Comparison of ENCODE assay signal across 20 cellular contexts in the genomic region with DNA sequence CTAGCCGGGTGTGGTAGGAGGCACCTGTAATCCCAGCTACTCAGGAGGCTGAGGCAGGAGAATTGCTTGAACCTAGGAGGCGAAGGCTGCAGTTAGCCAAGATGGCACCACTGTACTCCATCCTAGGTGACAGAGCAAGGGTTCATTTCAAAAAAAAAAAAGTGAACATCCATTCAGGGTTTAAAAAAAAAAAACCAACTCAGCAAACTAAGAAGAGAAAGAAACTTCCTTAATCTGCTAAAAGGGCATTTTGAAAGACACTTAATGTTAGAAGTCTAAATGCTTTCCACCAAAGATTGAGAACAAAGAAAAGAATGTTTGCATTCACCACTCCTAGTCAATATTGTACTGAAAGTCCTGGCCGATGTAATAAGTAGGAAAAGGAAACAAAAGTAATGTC. TPM values are rescaled to one million over a fixed set of nuclear protein-coding genes. Genes with fewer than 3 reads are reported as not detected.
A peak's percentile ranks its signal among the peaks of the same experiment; 100 is the strongest.
DNase-seq lines count a peak whose midpoint lies in the region; ATAC-seq, FAIRE-seq and TF ChIP-seq lines count a peak whose summit lies in the region.
"Had no signal": no experiment of that assay in that cellular context is flagged by ENCODE, and none has a peak within 500 bp of the region (broad histone marks: within the 10 kb centered on the region; RNA-seq: fewer than 3 reads in every experiment).

No MANE protein-coding gene starts in this region.

- BruUV-seq in PC-3 (replicated peaks; lab: Mats Ljungman, UMichigan) = no TSS peak

- no peak for TF ChIP-seq EP300 in stomach (IDR thresholded peaks at IDR 0.05)

- H3K27ac ChIP-seq in stomach = peak overlapping the region; percentile 11 to 79 (median 64)
- H3K27ac ChIP-seq in PC-3 (ENCODE audit: low read length) = no peak overlapping the region
- H3K27ac ChIP-seq: RWPE1 had no signal

- no peaks in the 10 kb centered on the region for H3F3A ChIP-seq in PC-3 (ENCODE audit: low read length, unreplicated experiment)

- peak overlapping the region; percentile 34 for H3K27ac Mint-ChIP-seq in activated naive CD4-positive, alpha-beta T cell treated with anti-CD3 and anti-CD28 coated beads for 36 hours
- H3K27ac Mint-ChIP-seq in activated naive CD8-positive, alpha-beta T cell treated with anti-CD3 and anti-CD28 coated beads for 36 hours = peak overlapping the region; percentile 35
- H3K27ac Mint-ChIP-seq: T-helper 1 cell treated with Interleukin-12 subunit alpha and Interleukin-12 subunit beta and Interleukin-4 antibody, amounts not matched to agents 30 μg/mL and 1 μg/mL, for 36 hours had no signal

- CTCF ChIA-PET in activated naive CD4-positive, alpha-beta T cell treated with anti-CD3 and anti-CD28 coated beads for 36 hours (lab: Charles Lee) = no interaction called here
- CTCF ChIA-PET in PC-3 (lab: Charles Lee) = no interaction called here

- H3K4me1 ChIP-seq in stomach = peaks cover 0 to 11% (median 6%) of the 10 kb centered on the region in 4 donors
- H3K4me1 ChIP-seq in PC-3 (ENCODE audit: insufficient read depth, low read length) = no peaks in the 10 kb centered on the region
- H3K4me1 ChIP-seq: BE2C had no signal

- H3K36me3 ChIP-seq in stomach (no peaks in the 10 kb centered on the region), PC-3 (ENCODE audit: low read depth, low read length) (no peaks in the 10 kb centered on the region)
- H3K36me3 ChIP-seq: BE2C had no signal

- no peaks in the 10 kb centered on the region for H3K27me3 Mint-ChIP-seq in activated naive CD4-positive, alpha-beta T cell treated with anti-CD3 and anti-CD28 coated beads for 36 hours (ENCODE audit: low read depth)
- no peaks in the 10 kb centered on the region for H3K27me3 Mint-ChIP-seq in activated naive CD8-positive, alpha-beta T cell treated with anti-CD3 and anti-CD28 coated beads for 36 hours

- H2AFZ ChIP-seq in PC-3 (ENCODE audit: low read length) = no peak overlapping the region

- POLR2A ChIA-PET in PC-3 (lab: Charles Lee; ENCODE audit: unreplicated experiment) = no interaction called here

- no peak overlapping the region for H3K4me2 ChIP-seq in PC-3 (ENCODE audit: low read length)

- no peak overlapping the region for H3K9ac ChIP-seq in PC-3 (ENCODE audit: low read length)

- H3K4me3 ChIP-seq in stomach (no peak overlapping the region), PC-3 (ENCODE audit: low read length) (no peak overlapping the region)

- peak; percentile 3 for DNase-seq in activated naive CD4-positive, alpha-beta T cell treated with anti-CD3 and anti-CD28 coated beads for 36 hours
- no peak for DNase-seq in activated naive CD4-positive, alpha-beta T cell treated with anti-CD3 and anti-CD28 coated beads, Interleukin-2, amount 50 U/mL, for 16 hours
- DNase-seq in H54 (ENCODE audit: insufficient read length, low spot score) = no peak
- DNase-seq in activated naive CD8-positive, alpha-beta T cell treated with anti-CD3 and anti-CD28 coated beads for 36 hours = no peak
- DNase-seq in stomach = peak; percentile 20
- DNase-seq in GM19238 (ENCODE audit: insufficient read length, low spot score) = no peak
- DNase-seq in PC-3 = no peak
- DNase-seq: BE2C, COR-L47, DMS153, IMR-90, NCI-H1694 treated with DMSO at 0.1 percent for 48 hours, NCI-H2081 treated with DMSO at 0.1 percent for 48 hours, NCI-H446, NCI-H526 had no signal

- no peaks in the 10 kb centered on the region for H3K9me2 ChIP-seq in PC-3 (replicated peaks; ENCODE audit: low read length)

- intact Hi-C loops in activated naive CD4-positive, alpha-beta T cell treated with anti-CD3 and anti-CD28 coated beads for 36 hours (cut with micrococcal nuclease) = no loop called here
- intact Hi-C loops in stomach (cut with DNase I; ENCODE audit: low total_unique reads) = no loop called here
- intact Hi-C loops in PC-3 (cut with micrococcal nuclease) = no loop called here

- no peaks in the 10 kb centered on the region for H3K79me2 ChIP-seq in PC-3 (ENCODE audit: low read length)

- no peaks in the 10 kb centered on the region for H4K20me1 ChIP-seq in PC-3 (ENCODE audit: low read length)

- TF ChIP-seq CTCF in stomach (IDR thresholded peaks at IDR 0.05) (no peak), PC-3 (conservative IDR thresholded peaks at IDR 0.05; ENCODE audit: low read depth, low read length) (no peak)

- peaks cover 50% of the 10 kb centered on the region for H3K4me1 Mint-ChIP-seq in activated naive CD4-positive, alpha-beta T cell treated with anti-CD3 and anti-CD28 coated beads for 36 hours (ENCODE audit: low read depth)
- peaks cover 38% of the 10 kb centered on the region for H3K4me1 Mint-ChIP-seq in activated naive CD8-positive, alpha-beta T cell treated with anti-CD3 and anti-CD28 coated beads for 36 hours

- no peaks in the 10 kb centered on the region for H3K9me3 Mint-ChIP-seq in activated naive CD4-positive, alpha-beta T cell treated with anti-CD3 and anti-CD28 coated beads for 36 hours
- peaks cover 2% of the 10 kb centered on the region for H3K9me3 Mint-ChIP-seq in activated naive CD8-positive, alpha-beta T cell treated with anti-CD3 and anti-CD28 coated beads for 36 hours
- H3K9me3 Mint-ChIP-seq: T-helper 1 cell treated with Interleukin-12 subunit alpha and Interleukin-12 subunit beta and Interleukin-4 antibody, amounts not matched to agents 30 μg/mL and 1 μg/mL, for 36 hours had no signal

- H3K9me3 ChIP-seq in stomach = no peaks in the 10 kb centered on the region
- no peaks in the 10 kb centered on the region for H3K9me3 ChIP-seq in PC-3 (ENCODE audit: low read length)
- H3K9me3 ChIP-seq: BE2C had no signal

- WGBS in stomach, 5 donors = 37 to 71% (median 47%) methylated on average over 3 of the region's 3 CpGs

- peak; percentile 20 for FAIRE-seq in H54 (lab: Jason Lieb, UNC)
- FAIRE-seq: GM12891, H1, HTR-8/SVneo had no signal

- no peak for ATAC-seq in PC-3

- H3K27me3 ChIP-seq in stomach = no peaks in the 10 kb centered on the region
- H3K27me3 ChIP-seq in PC-3 (ENCODE audit: low read length) = no peaks in the 10 kb centered on the region
- H3K27me3 ChIP-seq: BE2C had no signal

- H3K4me3 Mint-ChIP-seq in activated naive CD4-positive, alpha-beta T cell treated with anti-CD3 and anti-CD28 coated beads for 36 hours = no peak overlapping the region
- H3K4me3 Mint-ChIP-seq in activated naive CD8-positive, alpha-beta T cell treated with anti-CD3 and anti-CD28 coated beads for 36 hours = no peak overlapping the region
- H3K4me3 Mint-ChIP-seq: T-helper 1 cell treated with Interleukin-12 subunit alpha and Interleukin-12 subunit beta and Interleukin-4 antibody, amounts not matched to agents 30 μg/mL and 1 μg/mL, for 36 hours had no signal

- H3K36me3 Mint-ChIP-seq in activated naive CD4-positive, alpha-beta T cell treated with anti-CD3 and anti-CD28 coated beads for 36 hours (ENCODE audit: low read depth) = peaks cover 6% of the 10 kb centered on the region
- peaks cover 15% of the 10 kb centered on the region for H3K36me3 Mint-ChIP-seq in activated naive CD8-positive, alpha-beta T cell treated with anti-CD3 and anti-CD28 coated beads for 36 hours

- no peak for TF ChIP-seq POLR2A in H54 (IDR thresholded peaks at IDR 0.05; ENCODE audit: low read depth, low read length)
- no peak for TF ChIP-seq POLR2A in stomach (IDR thresholded peaks at IDR 0.05)

RNA-seq across cellular contexts. Expression of a gene that starts 7.1 kb away (rescaled TPM):
- 10 to 100 TPM; 79.7 to 82.1 TPM for total RNA-seq in activated naive CD4-positive, alpha-beta T cell treated with anti-CD3 and anti-CD28 coated beads for 36 hours
- total RNA-seq in activated naive CD8-positive, alpha-beta T cell treated with anti-CD3 and anti-CD28 coated beads for 36 hours = 100 to 1,000 TPM; 169 to 170 TPM
- total RNA-seq in stomach (10 to 100 TPM in 4 of 5 donors, 1 to 10 TPM in 1; 3.8 to 79.7 (median 69.4) TPM), PC-3 (2014; rRNA removed) (241 and 258 TPM in 2 replicates)
- 10 to 100 TPM; 58.0 to 75.6 (median 62.3) TPM for polyA plus RNA-seq in stomach

RNA-seq across cellular contexts. Expression of a gene that starts 29.4 kb away (rescaled TPM):
- 1 to 10 TPM; 3.1 to 3.8 TPM for total RNA-seq in activated naive CD4-positive, alpha-beta T cell treated with anti-CD3 and anti-CD28 coated beads for 36 hours
- 1 to 10 TPM; 7.0 to 8.0 TPM for total RNA-seq in activated naive CD8-positive, alpha-beta T cell treated with anti-CD3 and anti-CD28 coated beads for 36 hours
- total RNA-seq in stomach = 1,000 to 10,000 TPM in 1 of 5 donors, 100 to 1,000 TPM in 3, 10 to 100 TPM in 1; 90.2 to 7,510 (median 472) TPM
- polyA plus RNA-seq in stomach = 10 to 100 TPM in 1 of 3 donors, 1 to 10 TPM in 2; 6.5 to 11.9 (median 8.4) TPM
- total RNA-seq in PC-3 (2014; rRNA removed) = 0.52 and 0.80 TPM in 2 replicates

RNA-seq across cellular contexts. Expression of a gene that starts 33.0 kb away (rescaled TPM):
- 1 to 10 TPM; 1.6 to 2.3 TPM for total RNA-seq in activated naive CD4-positive, alpha-beta T cell treated with anti-CD3 and anti-CD28 coated beads for 36 hours
- total RNA-seq in activated naive CD8-positive, alpha-beta T cell treated with anti-CD3 and anti-CD28 coated beads for 36 hours = 1 to 10 TPM; 3.7 to 3.8 TPM
- 1 to 10 TPM in 4 of 5 donors, under 1 TPM in 1; 0.29 to 9.3 (median 3.3) TPM for total RNA-seq in stomach
- 1 to 10 TPM in 1 of 3 donors, under 1 TPM in 2; 0.68 to 1.6 (median 0.76) TPM for polyA plus RNA-seq in stomach
- 0.69 and 2.5 TPM in 2 replicates for total RNA-seq in PC-3 (2014; rRNA removed)

Comparison
In these comparisons a context has a peak if more than half of its experiments do, and no peak if none do; other contexts are left out.
1. DNase-seq: peak in activated naive CD4-positive, alpha-beta T cell treated with anti-CD3 and anti-CD28 coated beads for 36 hours (single experiment) and stomach (single experiment); none in activated naive CD4-positive, alpha-beta T cell treated with anti-CD3 and anti-CD28 coated beads, Interleukin-2, amount 50 U/mL, for 16 hours (single experiment), H54 (single experiment), activated naive CD8-positive, alpha-beta T cell treated with anti-CD3 and anti-CD28 coated beads for 36 hours (single experiment), GM19238 (single experiment) and PC-3 (single experiment).
2. RNA of a gene that starts 29.4 kb away (total RNA-seq): 90.2 to 7,510 TPM in stomach; 7.0 to 8.0 TPM in activated naive CD8-positive, alpha-beta T cell treated with anti-CD3 and anti-CD28 coated beads for 36 hours, 3.1 to 3.8 TPM in activated naive CD4-positive, alpha-beta T cell treated with anti-CD3 and anti-CD28 coated beads for 36 hours and 0.52 to 0.80 TPM in PC-3; every median in the first group is over 10 times any median in the second.